ENCODE assay signal across 8 cellular contexts in the genomic region with DNA sequence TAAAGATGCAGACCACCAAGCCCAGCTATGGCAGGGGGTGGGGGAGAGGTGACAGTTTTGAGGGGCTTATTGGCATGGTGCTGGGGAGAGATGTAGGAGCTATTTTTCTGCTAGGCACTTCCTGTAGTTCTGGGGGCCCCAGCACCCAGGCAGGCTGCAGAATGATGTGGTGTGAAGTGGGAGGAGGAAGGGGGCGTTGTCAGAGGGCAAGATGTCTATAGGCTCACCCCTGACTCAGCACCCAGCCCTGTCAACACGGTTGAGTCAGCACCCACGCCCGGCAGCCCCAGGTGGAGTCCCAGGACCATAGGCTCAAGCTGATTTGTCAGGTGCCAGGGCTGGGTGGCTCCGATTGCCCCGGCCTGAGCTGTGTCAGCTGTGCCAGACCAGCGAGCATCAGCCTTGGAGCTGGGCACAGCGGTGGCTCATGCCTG. TPM values are rescaled to one million over a fixed set of nuclear protein-coding genes. Genes with fewer than 3 reads are reported as not detected.
DNase-seq lines count a peak whose midpoint lies in the region; ATAC-seq and TF ChIP-seq lines count a peak whose summit lies in the region.

No MANE protein-coding gene starts in this region.

- H3K9me3 ChIP-seq in RWPE2 (ENCODE audit: severe bottlenecking) (no peaks in the 10 kb centered on the region), right cardiac atrium (ENCODE audit: control insufficient read depth, low read length) (no peaks in the 10 kb centered on the region)

- H3K27me3 ChIP-seq in RWPE2 (ENCODE audit: insufficient read depth, poor library complexity, severe bottlenecking), result peaks cover 6% of the 10 kb centered on the region
- no peaks in the 10 kb centered on the region for H3K27me3 ChIP-seq in right cardiac atrium (ENCODE audit: control insufficient read depth, insufficient read depth)

- peak; percentile 84 for DNase-seq in 8988T
- DNase-seq in RWPE2 (ENCODE audit: low spot score), result peak; percentile 98
- peak; percentile 96 for DNase-seq in activated naive CD4-positive, alpha-beta T cell treated with Interleukin-2 at 50 U/mL for 16 hours
- peak; percentile 85 to 88 (median 86) for DNase-seq in right cardiac atrium
- DNase-seq in stimulated activated CD4-positive, alpha-beta T cell treated with anti-CD3 and anti-CD28 coated beads, TNF-alpha, amount 100 ng/mL, for 24 hours (ENCODE audit: low read depth in 3 of 3), result peak; percentile 77 to 91 (median 91)
- no peak for DNase-seq in foreskin melanocyte

- WGBS in right cardiac atrium, result 56% methylated on average over 8 of the region's 8 CpGs

- H3K27ac ChIP-seq in RWPE2 (ENCODE audit: poor library complexity, severe bottlenecking), result no peak overlapping the region
- H3K27ac ChIP-seq in right cardiac atrium (ENCODE audit: low read length), result peak overlapping the region; percentile 22

- H3K36me3 ChIP-seq in RWPE2 (ENCODE audit: low read depth), result no peaks in the 10 kb centered on the region

- H3K4me1 ChIP-seq in RWPE2 (ENCODE audit: insufficient read depth, poor library complexity, severe bottlenecking) (peaks cover 2% of the 10 kb centered on the region), right cardiac atrium (ENCODE audit: control insufficient read depth, insufficient read depth, low read length) (peaks cover 4% of the 10 kb centered on the region)

- peak; percentile 47 for ATAC-seq in GM21723 (IDR thresholded peaks at IDR 0.05; ENCODE audit: unreplicated experiment)
- peak; percentile 98 for ATAC-seq in RWPE2 (ENCODE audit: low read depth)
- peak; percentile 45 to 68 for ATAC-seq in right cardiac atrium
- no peak for ATAC-seq in HG02981 (IDR thresholded peaks at IDR 0.05; ENCODE audit: unreplicated experiment)

- intact Hi-C loops in right cardiac atrium (cut with DNase I), result no loop called here

- no peak for TF ChIP-seq CTCF in RWPE2 (IDR thresholded peaks at IDR 0.05; ENCODE audit: poor library complexity, severe bottlenecking)

- H3K4me3 ChIP-seq in RWPE2 (ENCODE audit: severe bottlenecking) (no peak overlapping the region), right cardiac atrium (ENCODE audit: low read length) (no peak overlapping the region)

RNA-seq across cellular contexts. Expression of a gene that starts 5.8 kb away (rescaled TPM):
- 10 to 100 TPM; 53.3 to 73.5 (median 68.1) TPM for total RNA-seq in right cardiac atrium
- 30.9 TPM for polyA plus RNA-seq in right cardiac atrium
